Comparison of ENCODE assay signal across 8 cellular contexts in the genomic region with DNA sequence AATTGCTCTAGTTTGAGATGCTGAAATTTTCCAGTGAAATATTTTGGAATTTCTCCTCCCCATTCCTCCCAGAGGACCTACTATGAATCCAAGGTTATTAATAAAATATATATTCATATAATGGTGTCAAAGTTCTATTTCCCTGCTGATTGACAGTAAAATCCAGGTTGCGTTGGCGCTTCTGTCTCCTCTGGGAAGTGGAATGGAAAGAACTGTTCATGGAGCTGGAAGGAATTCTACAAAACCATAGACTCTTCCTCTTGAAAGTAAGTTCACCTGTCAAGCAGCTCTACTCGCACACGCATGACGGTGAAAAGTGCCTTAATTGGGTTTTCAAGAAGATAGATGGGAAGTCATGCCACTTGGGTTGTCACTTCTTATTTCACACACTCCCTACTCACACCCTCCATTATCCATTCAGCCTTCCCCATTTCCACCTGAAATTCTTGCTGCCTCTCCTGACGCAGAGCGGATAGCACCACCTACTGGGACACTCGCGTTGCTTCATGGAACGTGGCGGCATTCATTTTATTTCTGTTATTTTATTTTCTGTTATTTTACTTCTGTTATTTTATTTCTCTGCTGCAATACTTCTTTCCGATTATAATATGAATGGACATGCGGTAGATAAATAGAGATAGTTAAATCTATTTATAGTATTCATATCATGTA.
A peak's percentile ranks its signal among the peaks of the same experiment; 100 is the strongest.
DNase-seq lines count a peak whose midpoint lies in the region; ATAC-seq, FAIRE-seq and TF ChIP-seq lines count a peak whose summit lies in the region.

No MANE protein-coding gene starts in this region.

- TF ChIP-seq POLR2A in A549 (IDR thresholded peaks at IDR 0.05; ENCODE audit: low read length) = no peak

- POLR2A ChIA-PET in A549 (lab: Yijun Ruan, JAX) = no interaction called here
- POLR2A ChIA-PET in Panc1 (lab: Charles Lee) = no interaction called here
- POLR2A ChIA-PET in activated CD8-positive, alpha-beta T cell treated with anti-CD3 and anti-CD28 coated beads for 36 hours (lab: Charles Lee) = no interaction called here

- CTCF ChIA-PET in A549 (lab: Yijun Ruan, JAX) (interaction anchor here (0.5 to 0.6 kb wide), 2 partner anchors 10 to 263 kb away, joined by 4 read pairs; no protein-coding TSS in a partner anchor), Panc1 (lab: Charles Lee) (no interaction called here)
- CTCF ChIA-PET in activated CD8-positive, alpha-beta T cell treated with anti-CD3 and anti-CD28 coated beads for 36 hours (lab: Charles Lee) = no interaction called here

- BruUV-seq in Panc1 (replicated peaks; lab: Mats Ljungman, UMichigan) = no TSS peak

- H3K9me3 Mint-ChIP-seq in activated CD8-positive, alpha-beta T cell treated with anti-CD3 and anti-CD28 coated beads for 36 hours = no peaks in the 10 kb centered on the region
- no peaks in the 10 kb centered on the region for H3K9me3 Mint-ChIP-seq in activated T-cell treated with anti-CD3 and anti-CD28 coated beads, Interleukin-2, amount 50 U/mL, for 4 hours

- H3K27ac Mint-ChIP-seq in activated CD8-positive, alpha-beta T cell treated with anti-CD3 and anti-CD28 coated beads for 36 hours = no peak overlapping the region

- peak; percentile 0 to 30 for DNase-seq in A549 (ENCODE audit: low read depth in 1 of 2, low spot score in 1 of 2)
- DNase-seq in GM13977 (ENCODE audit: low spot score) = no peak
- no peak for DNase-seq in Panc1 (ENCODE audit: low read depth, low spot score)
- DNase-seq in inferior parietal cortex (ENCODE audit: extremely low spot score) = peak; percentile 13
- DNase-seq in activated CD8-positive, alpha-beta T cell treated with anti-CD3 and anti-CD28 coated beads for 36 hours = no peak
- no peak for DNase-seq in urothelium cell line (ENCODE audit: low spot score)
- no peak for DNase-seq in activated T-cell treated with anti-CD3 and anti-CD28 coated beads, Interleukin-2, amount 50 U/mL, for 4 hours

- H3K27me3 Mint-ChIP-seq in activated CD8-positive, alpha-beta T cell treated with anti-CD3 and anti-CD28 coated beads for 36 hours = no peaks in the 10 kb centered on the region
- H3K27me3 Mint-ChIP-seq in activated T-cell treated with anti-CD3 and anti-CD28 coated beads, Interleukin-2, amount 50 U/mL, for 4 hours (ENCODE audit: low read depth) = no peaks in the 10 kb centered on the region

- no peak overlapping the region for H3K4me2 ChIP-seq in A549

- intact Hi-C loops in Panc1 (cut with micrococcal nuclease; ENCODE audit: unreplicated experiment) = no loop called here
- intact Hi-C loops in activated CD8-positive, alpha-beta T cell treated with anti-CD3 and anti-CD28 coated beads for 36 hours (cut with micrococcal nuclease) = no loop called here

- in situ Hi-C loops in GM13977 (cut with MboI; ENCODE audit: low pct_unique_long_range_greater_than_20kb, low sequenced_read_pairs, unreplicated experiment) = no loop called here
- in situ Hi-C loops in Panc1 (cut with HindIII; ENCODE audit: low pct_unique_long_range_greater_than_20kb, low sequenced_read_pairs) = no loop called here

- H3K27ac ChIP-seq in A549 (no peak overlapping the region), Panc1 (ENCODE audit: low read length) (no peak overlapping the region)

- TF ChIP-seq CTCF in A549 (IDR thresholded peaks at IDR 0.05) (peak; percentile 15; the same call in 1 of the 3 replicates), GM13977 (IDR thresholded peaks at IDR 0.05; ENCODE audit: extremely low read depth, insufficient read depth, missing control alignments) (peak; percentile 64), Panc1 (IDR thresholded peaks at IDR 0.05) (peak; percentile 66)
- no peak for TF ChIP-seq CTCF in activated CD8-positive, alpha-beta T cell treated with anti-CD3 and anti-CD28 coated beads for 36 hours (IDR thresholded peaks at IDR 0.05)

- H3K4me1 Mint-ChIP-seq in activated CD8-positive, alpha-beta T cell treated with anti-CD3 and anti-CD28 coated beads for 36 hours (ENCODE audit: low read depth) = no peaks in the 10 kb centered on the region
- H3K4me1 Mint-ChIP-seq in activated T-cell treated with anti-CD3 and anti-CD28 coated beads, Interleukin-2, amount 50 U/mL, for 4 hours (ENCODE audit: low read depth) = no peaks in the 10 kb centered on the region

- no peak for TF ChIP-seq EP300 in A549 (IDR thresholded peaks at IDR 0.05)

- no peak overlapping the region for H3K4me3 Mint-ChIP-seq in activated CD8-positive, alpha-beta T cell treated with anti-CD3 and anti-CD28 coated beads for 36 hours
- no peak overlapping the region for H3K4me3 Mint-ChIP-seq in activated T-cell treated with anti-CD3 and anti-CD28 coated beads, Interleukin-2, amount 50 U/mL, for 4 hours

- no peaks in the 10 kb centered on the region for H3K36me3 ChIP-seq in Panc1 (ENCODE audit: control insufficient read depth, insufficient read depth, low read length)

- H3K36me3 Mint-ChIP-seq in activated CD8-positive, alpha-beta T cell treated with anti-CD3 and anti-CD28 coated beads for 36 hours (ENCODE audit: low read depth) = no peaks in the 10 kb centered on the region
- no peaks in the 10 kb centered on the region for H3K36me3 Mint-ChIP-seq in activated T-cell treated with anti-CD3 and anti-CD28 coated beads, Interleukin-2, amount 50 U/mL, for 4 hours (ENCODE audit: insufficient read depth)

- ATAC-seq in A549 (no peak), Panc1 (no peak), HG02938 (IDR thresholded peaks at IDR 0.05; ENCODE audit: unreplicated experiment) (no peak)
- no peak for ATAC-seq in activated CD8-positive, alpha-beta T cell treated with anti-CD3 and anti-CD28 coated beads for 36 hours
- ATAC-seq in activated T-cell treated with anti-CD3 and anti-CD28 coated beads, Interleukin-2, amount 50 U/mL, for 4 hours = no peak

- WGBS in A549 (ENCODE audit: missing lambda C conversion rate) = 24% methylated on average over 13 of the region's 13 CpGs

- H3K9me3 ChIP-seq in A549 = no peaks in the 10 kb centered on the region
- no peaks in the 10 kb centered on the region for H3K9me3 ChIP-seq in Panc1 (ENCODE audit: control insufficient read depth, insufficient read depth, low read depth, low read length)

- H3K4me3 ChIP-seq in A549 = no peak overlapping the region
- H3K4me3 ChIP-seq in Panc1 (ENCODE audit: low read depth in 2 of 2, low read length in 2 of 2) = no peak overlapping the region

- H3K4me1 ChIP-seq in A549 (no peaks in the 10 kb centered on the region), Panc1 (ENCODE audit: control insufficient read depth, insufficient read depth, low read length) (no peaks in the 10 kb centered on the region)

- FAIRE-seq in A549 (lab: Jason Lieb, UNC) (no peak), urothelium cell line (lab: Jason Lieb, UNC) (no peak)

- no peaks in the 10 kb centered on the region for H3K27me3 ChIP-seq in Panc1 (ENCODE audit: control insufficient read depth, insufficient read depth, low read length)

- TF ChIP-seq RAD21 in A549 (conservative IDR thresholded peaks at IDR 0.05 in 1 of 2, IDR thresholded peaks at IDR 0.05 in 1 of 2) = peak; percentile 26 to 45; a peak in 3 of 5 replicates

TF ChIP-seq in A549, 52 proteins besides CTCF, POLR2A, EP300 and RAD21:
- no peak for TF ChIP-seq FOXS1 (CRISPR knock-in tag; IDR thresholded peaks at IDR 0.05)
- TF ChIP-seq BHLHE40 (IDR thresholded peaks at IDR 0.05; ENCODE audit: low read depth, low read length) = no peak
- no peak for TF ChIP-seq CHD2 (IDR thresholded peaks at IDR 0.05; ENCODE audit: low read length, partially characterized antibody)
- no peak for TF ChIP-seq MYC (IDR thresholded peaks at IDR 0.05; ENCODE audit: borderline replicate concordance, low read length)
- TF ChIP-seq ZC3H11A (IDR thresholded peaks at IDR 0.05) = no peak
- no peak for TF ChIP-seq PHF8 (IDR thresholded peaks at IDR 0.05; ENCODE audit: borderline replicate concordance, low read depth)
- no peak for TF ChIP-seq RFX5 (IDR thresholded peaks at IDR 0.05)
- TF ChIP-seq HOXA7 (CRISPR knock-in tag; IDR thresholded peaks at IDR 0.05) = no peak
- TF ChIP-seq, protein P1, sequence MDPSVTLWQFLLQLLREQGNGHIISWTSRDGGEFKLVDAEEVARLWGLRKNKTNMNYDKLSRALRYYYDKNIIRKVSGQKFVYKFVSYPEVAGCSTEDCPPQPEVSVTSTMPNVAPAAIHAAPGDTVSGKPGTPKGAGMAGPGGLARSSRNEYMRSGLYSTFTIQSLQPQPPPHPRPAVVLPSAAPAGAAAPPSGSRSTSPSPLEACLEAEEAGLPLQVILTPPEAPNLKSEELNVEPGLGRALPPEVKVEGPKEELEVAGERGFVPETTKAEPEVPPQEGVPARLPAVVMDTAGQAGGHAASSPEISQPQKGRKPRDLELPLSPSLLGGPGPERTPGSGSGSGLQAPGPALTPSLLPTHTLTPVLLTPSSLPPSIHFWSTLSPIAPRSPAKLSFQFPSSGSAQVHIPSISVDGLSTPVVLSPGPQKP (IDR thresholded peaks at IDR 0.05; ENCODE audit: low read depth, low read length) = no peak
- TF ChIP-seq SMC3 (IDR thresholded peaks at IDR 0.05) = no peak
- no peak for TF ChIP-seq GATA3 (IDR thresholded peaks at IDR 0.05; ENCODE audit: borderline replicate concordance)

Comparison
In these comparisons a context has a peak if more than half of its experiments do, and no peak if none do; other contexts are left out.
1. DNase-seq: peak in A549 (2 of 2) and inferior parietal cortex (single experiment); none in GM13977 (single experiment), Panc1 (single experiment), activated CD8-positive, alpha-beta T cell treated with anti-CD3 and anti-CD28 coated beads for 36 hours (single experiment), urothelium cell line (single experiment) and activated T-cell treated with anti-CD3 and anti-CD28 coated beads, Interleukin-2, amount 50 U/mL, for 4 hours (single experiment).